15 cellular contexts compared by ENCODE assay signal in genomic region chr7:30162133-30162532, GRCh38. TPM values are rescaled to one million over a fixed set of nuclear protein-coding genes. Genes with fewer than 3 reads are reported as not detected.
DNase-seq lines count a peak whose midpoint lies in the region; ATAC-seq and TF ChIP-seq lines count a peak whose summit lies in the region.
"Had no signal": no experiment of that assay in that cellular context is flagged by ENCODE, and none has a peak within 500 bp of the region (broad histone marks: within the 10 kb centered on the region; RNA-seq: fewer than 3 reads in every experiment).

No MANE protein-coding gene starts in this region.

- no peaks in the 10 kb centered on the region for H3K9me3 Mint-ChIP-seq in activated CD4-positive, alpha-beta T cell treated with anti-CD3 and anti-CD28 coated beads, Interleukin-2, amount 10 ng/mL, durations not matched to agents 24 days and 14 days
- no peaks in the 10 kb centered on the region for H3K9me3 Mint-ChIP-seq in T-cell
- H3K9me3 Mint-ChIP-seq in stimulated activated memory B cell treated with anti-CD40 and anti-IgM and Interleukin-4, amounts not matched to agents 10 μg/mL and 1 μg/mL and 100 μg/mL, for 72 hours: no peaks in the 10 kb centered on the region

- intact Hi-C loops in activated CD4-positive, alpha-beta T cell treated with anti-CD3 and anti-CD28 coated beads, Interleukin-2, amount 10 ng/mL, durations not matched to agents 24 days and 14 days (cut with micrococcal nuclease): loop anchor here (2.0 to 5.0 kb wide), 5 partner anchors 27 to 403 kb away; partner anchors contain the start of genes FKBP14, MTURN, PLEKHA8 and ZNRF2
- intact Hi-C loops in colonic mucosa (cut with DNase I): loop anchor here (5.0 to 10.0 kb wide), 2 partner anchors 113 to 250 kb away; no protein-coding TSS in a partner anchor

- H3K4me1 ChIP-seq in endocrine pancreas (ENCODE audit: control insufficient read depth, insufficient read depth, low read length) (peaks cover 14% of the 10 kb centered on the region), hepatocyte (ENCODE audit: insufficient read depth) (peaks cover 14% of the 10 kb centered on the region), colonic mucosa (no peaks in the 10 kb centered on the region)

- H3K9ac ChIP-seq in endocrine pancreas (ENCODE audit: control insufficient read depth, insufficient read depth, low read length): no peak overlapping the region
- no peak overlapping the region for H3K9ac ChIP-seq in colonic mucosa (ENCODE audit: low read depth in 2 of 2, low read length in 2 of 2)

- no peak for DNase-seq in activated CD4-positive, alpha-beta T cell treated with anti-CD3 and anti-CD28 coated beads, Interleukin-2, amount 10 ng/mL, durations not matched to agents 24 days and 14 days
- DNase-seq in activated CD4-positive, alpha-beta T cell treated with anti-CD3 and anti-CD28 coated beads for 48 hours: no peak
- DNase-seq in T-cell: no peak
- no peak for DNase-seq in SKM-1 treated with dmso at 0.1 percent for 144 hours (lab: John Stamatoyannopoulos, UW; ENCODE audit: unreplicated experiment)
- DNase-seq in hepatocyte (ENCODE audit: low spot score): no peak
- no peak for DNase-seq in colonic mucosa
- DNase-seq: activated CD4-positive, alpha-beta T cell treated with anti-CD3 and anti-CD28 coated beads, Interleukin-2, amount 50 U/mL, for 4 hours; MM.1S; Peyer's patch; stimulated activated CD4-positive, alpha-beta T cell treated with anti-CD3 and anti-CD28 coated beads, Interleukin-2, amount 100 ng/mL, for 24 hours; upper lobe of left lung had no signal

- no peaks in the 10 kb centered on the region for H3K36me3 Mint-ChIP-seq in activated CD4-positive, alpha-beta T cell treated with anti-CD3 and anti-CD28 coated beads, Interleukin-2, amount 10 ng/mL, durations not matched to agents 24 days and 14 days (ENCODE audit: low read depth)
- no peaks in the 10 kb centered on the region for H3K36me3 Mint-ChIP-seq in T-cell
- no peaks in the 10 kb centered on the region for H3K36me3 Mint-ChIP-seq in stimulated activated memory B cell treated with anti-CD40 and anti-IgM and Interleukin-4, amounts not matched to agents 10 μg/mL and 1 μg/mL and 100 μg/mL, for 72 hours

- peak overlapping the region; percentile 48 for H3K4me3 ChIP-seq in endocrine pancreas (ENCODE audit: control insufficient read depth, insufficient read depth, low read length)
- no peak overlapping the region for H3K4me3 ChIP-seq in hepatocyte
- H3K4me3 ChIP-seq in colonic mucosa: no peak overlapping the region
- H3K4me3 ChIP-seq: cardiac muscle cell, HAP-1, Peyer's patch, upper lobe of left lung had no signal

- H4K20me1 ChIP-seq in hepatocyte (ENCODE audit: insufficient read depth, poor library complexity, severe bottlenecking): no peaks in the 10 kb centered on the region

- CTCF ChIA-PET in T-cell (lab: Charles Lee): interaction anchor here in 1 of 2 donors (1.0 kb wide), 1 partner anchor 188 kb away, joined by 3 read pairs; no protein-coding TSS in a partner anchor

- no peak overlapping the region for H3K4me2 ChIP-seq in hepatocyte

- WGBS in hepatocyte (ENCODE audit: low lambda C conversion rate, missing lambda C conversion rate): 64% methylated on average over 3 of the region's 3 CpGs

- H3K9me3 ChIP-seq in endocrine pancreas (ENCODE audit: control insufficient read depth, low read length) (no peaks in the 10 kb centered on the region), hepatocyte (ENCODE audit: low read depth) (no peaks in the 10 kb centered on the region), colonic mucosa (no peaks in the 10 kb centered on the region)
- H3K9me3 ChIP-seq: HAP-1, Peyer's patch, upper lobe of left lung had no signal

- no peak overlapping the region for H2AFZ ChIP-seq in hepatocyte

- H3K4me3 Mint-ChIP-seq in activated CD4-positive, alpha-beta T cell treated with anti-CD3 and anti-CD28 coated beads, Interleukin-2, amount 10 ng/mL, durations not matched to agents 24 days and 14 days: peak overlapping the region; percentile 64
- peak overlapping the region in 2 of 3 donors; percentile 25 to 67 for H3K4me3 Mint-ChIP-seq in T-cell
- peak overlapping the region; percentile 4 for H3K4me3 Mint-ChIP-seq in stimulated activated memory B cell treated with anti-CD40 and anti-IgM and Interleukin-4, amounts not matched to agents 10 μg/mL and 1 μg/mL and 100 μg/mL, for 72 hours

- ATAC-seq in T-cell (replicated peaks in 1 of 4): no peak
- ATAC-seq in stimulated activated memory B cell treated with anti-CD40 and anti-IgM and Interleukin-4, amounts not matched to agents 10 μg/mL and 1 μg/mL and 100 μg/mL, for 72 hours: no peak

- H3K27ac Mint-ChIP-seq in activated CD4-positive, alpha-beta T cell treated with anti-CD3 and anti-CD28 coated beads, Interleukin-2, amount 10 ng/mL, durations not matched to agents 24 days and 14 days: peak overlapping the region; percentile 42
- H3K27ac Mint-ChIP-seq in T-cell: peak overlapping the region; percentile 53 to 75
- peak overlapping the region; percentile 75 for H3K27ac Mint-ChIP-seq in stimulated activated memory B cell treated with anti-CD40 and anti-IgM and Interleukin-4, amounts not matched to agents 10 μg/mL and 1 μg/mL and 100 μg/mL, for 72 hours

- no peaks in the 10 kb centered on the region for H3K27me3 Mint-ChIP-seq in activated CD4-positive, alpha-beta T cell treated with anti-CD3 and anti-CD28 coated beads, Interleukin-2, amount 10 ng/mL, durations not matched to agents 24 days and 14 days
- H3K27me3 Mint-ChIP-seq in T-cell: no peaks in the 10 kb centered on the region
- H3K27me3 Mint-ChIP-seq in stimulated activated memory B cell treated with anti-CD40 and anti-IgM and Interleukin-4, amounts not matched to agents 10 μg/mL and 1 μg/mL and 100 μg/mL, for 72 hours: no peaks in the 10 kb centered on the region

- H3K36me3 ChIP-seq in endocrine pancreas (ENCODE audit: control insufficient read depth, insufficient read depth, low read length): no peaks in the 10 kb centered on the region
- H3K36me3 ChIP-seq in hepatocyte (replicated peaks; ENCODE audit: insufficient read depth, low read depth): no peaks in the 10 kb centered on the region
- no peaks in the 10 kb centered on the region for H3K36me3 ChIP-seq in colonic mucosa
- H3K36me3 ChIP-seq: cardiac muscle cell, HAP-1, Peyer's patch had no signal

- no peak overlapping the region for H3K27ac ChIP-seq in hepatocyte
- no peak overlapping the region for H3K27ac ChIP-seq in colonic mucosa
- H3K27ac ChIP-seq: cardiac muscle cell, Peyer's patch had no signal

- POLR2A ChIA-PET in T-cell (lab: Charles Lee): interaction anchor here in 1 of 2 donors (0.7 kb wide), 1 partner anchor 26 kb away, joined by 4 read pairs; no protein-coding TSS in a partner anchor

- H3K27me3 ChIP-seq in endocrine pancreas (ENCODE audit: control insufficient read depth, insufficient read depth, low read length): no peaks in the 10 kb centered on the region
- no peaks in the 10 kb centered on the region for H3K27me3 ChIP-seq in hepatocyte
- H3K27me3 ChIP-seq in colonic mucosa: no peaks in the 10 kb centered on the region
- H3K27me3 ChIP-seq: cardiac muscle cell, Peyer's patch, upper lobe of left lung had no signal

- no peak for TF ChIP-seq CTCF in hepatocyte (IDR thresholded peaks at IDR 0.05; ENCODE audit: poor library complexity)
- no peak for TF ChIP-seq CTCF in colonic mucosa (IDR thresholded peaks at IDR 0.05)

- no peaks in the 10 kb centered on the region for H3K79me2 ChIP-seq in hepatocyte

- peaks cover 47% of the 10 kb centered on the region for H3K4me1 Mint-ChIP-seq in activated CD4-positive, alpha-beta T cell treated with anti-CD3 and anti-CD28 coated beads, Interleukin-2, amount 10 ng/mL, durations not matched to agents 24 days and 14 days
- peaks cover 53 to 60% (median 60%) of the 10 kb centered on the region in 3 donors for H3K4me1 Mint-ChIP-seq in T-cell
- peaks cover 54% of the 10 kb centered on the region for H3K4me1 Mint-ChIP-seq in stimulated activated memory B cell treated with anti-CD40 and anti-IgM and Interleukin-4, amounts not matched to agents 10 μg/mL and 1 μg/mL and 100 μg/mL, for 72 hours

- H3K9me2 ChIP-seq in hepatocyte (replicated peaks; ENCODE audit: insufficient read depth): no peaks in the 10 kb centered on the region

RNA-seq across cellular contexts. Expression of gene MTURN, which starts 27.3 kb away (rescaled TPM):
- total RNA-seq in activated CD4-positive, alpha-beta T cell treated with anti-CD3 and anti-CD28 coated beads, Interleukin-2, amount 10 ng/mL, durations not matched to agents 24 days and 14 days: 3.8 and 4.2 TPM in 2 replicates
- 10 to 100 TPM; 17.3 to 26.3 (median 22.8) TPM for total RNA-seq in T-cell
- total RNA-seq in hepatocyte: 10.1 and 14.5 TPM in 2 replicates
- 4.5 and 7.5 TPM in 2 replicates for polyA plus RNA-seq in hepatocyte
- total RNA-seq in colonic mucosa: 10 to 100 TPM in 1 of 2 donors, 1 to 10 TPM in 1; 8.0 to 10.8 TPM

Comparison
In these comparisons a context has a peak if more than half of its experiments do, and no peak if none do; other contexts are left out.
1. H3K4me3 Mint-ChIP-seq: peak in every context shown above with its lines; median percentile 64 in activated CD4-positive, alpha-beta T cell treated with anti-CD3 and anti-CD28 coated beads, Interleukin-2, amount 10 ng/mL, durations not matched to agents 24 days and 14 days; 46 in T-cell; 4 in stimulated activated memory B cell treated with anti-CD40 and anti-IgM and Interleukin-4, amounts not matched to agents 10 μg/mL and 1 μg/mL and 100 μg/mL, for 72 hours.